In genomic region chr6:89128139-89128734, GRCh38 we compare ENCODE assay signal across 3 cellular contexts. TPM values are rescaled to one million over a fixed set of nuclear protein-coding genes. Genes with fewer than 3 reads are reported as not detected.
"Had no signal": no experiment of that assay in that cellular context is flagged by ENCODE, and none has a peak within 500 bp of the region (broad histone marks: within the 10 kb centered on the region; RNA-seq: fewer than 3 reads in every experiment).

No MANE protein-coding gene starts in this region.

RNA-seq across cellular contexts. Expression of gene SRSF12, which starts 10.4 kb away (rescaled TPM):
- total RNA-seq: lung microvascular endothelial cell, myocyte, upper lobe of right lung had no signal
